In the genomic region with DNA sequence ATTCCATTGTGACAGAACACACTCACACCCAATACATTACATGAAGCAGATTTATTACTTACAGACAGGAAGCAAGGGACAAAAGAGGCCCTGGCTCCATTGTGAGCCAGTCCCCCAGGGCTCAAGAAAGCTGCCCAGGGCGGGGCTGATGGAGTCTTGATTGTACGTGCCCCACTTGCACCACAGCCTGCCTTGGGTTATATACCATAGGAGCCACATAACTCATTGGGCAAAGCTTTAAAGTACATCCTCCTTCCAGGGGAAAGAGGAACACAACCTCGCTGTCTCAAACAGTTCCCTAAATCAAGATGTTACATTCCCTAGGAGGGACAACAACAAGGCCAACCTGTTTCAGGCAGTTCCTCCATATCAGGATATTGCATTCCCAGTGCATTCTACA, we compare ENCODE assay signal across 27 cellular contexts. TPM values are rescaled to one million over a fixed set of nuclear protein-coding genes. Genes with fewer than 3 reads are reported as not detected.
DNase-seq lines count a peak whose midpoint lies in the region; ATAC-seq and TF ChIP-seq lines count a peak whose summit lies in the region.
"Had no signal": no experiment of that assay in that cellular context is flagged by ENCODE, and none has a peak within 500 bp of the region (broad histone marks: within the 10 kb centered on the region; RNA-seq: fewer than 3 reads in every experiment).

No MANE protein-coding gene starts in this region.

- ATAC-seq in natural killer cell treated with Interleukin-12 subunit alpha and Interleukin-12 subunit beta and Interleukin-15 and Interleukin-18, amount 100 ng/mL, for 72 hours, result no peak
- no peak for ATAC-seq in natural killer cell
- no peak for ATAC-seq in activated CD8-positive, alpha-beta T cell treated with anti-CD3 and anti-CD28 coated beads for 36 hours
- ATAC-seq: HCT116 had no signal

- TF ChIP-seq POLR2A in testis (IDR thresholded peaks at IDR 0.05), result no peak

- H3K27me3 Mint-ChIP-seq in natural killer cell treated with Interleukin-12 subunit alpha and Interleukin-12 subunit beta and Interleukin-15 and Interleukin-18, amount 100 ng/mL, for 72 hours, result no peaks in the 10 kb centered on the region
- no peaks in the 10 kb centered on the region for H3K27me3 Mint-ChIP-seq in natural killer cell (ENCODE audit: low read depth in 2 of 2)
- no peaks in the 10 kb centered on the region for H3K27me3 Mint-ChIP-seq in dendritic cell treated with granulocyte-macrophage colony-stimulating factor and Interleukin-4, amounts not matched to agents 40 ng/mL and 50 ng/mL, for 4 days
- H3K27me3 Mint-ChIP-seq in activated CD8-positive, alpha-beta T cell treated with anti-CD3 and anti-CD28 coated beads for 36 hours, result no peaks in the 10 kb centered on the region
- H3K27me3 Mint-ChIP-seq: activated CD4-positive, alpha-beta T cell treated with anti-CD3 and anti-CD28 coated beads, Interleukin-2, amount 10 ng/mL, durations not matched to agents 24 days and 14 days; activated T-cell treated with anti-CD3 and anti-CD28 coated beads, Interleukin-2, amount 50 U/mL, for 24 hours had no signal

- no peaks in the 10 kb centered on the region for H3K27me3 ChIP-seq in testis

- no peak for DNase-seq in natural killer cell treated with Interleukin-12 subunit alpha and Interleukin-12 subunit beta and Interleukin-15 and Interleukin-18, amount 100 ng/mL, for 72 hours (ENCODE audit: low spot score)
- DNase-seq in natural killer cell, result no peak
- DNase-seq in MV-4-11 (lab: John Stamatoyannopoulos, UW), result peak; percentile 72
- no peak for DNase-seq in testis
- no peak for DNase-seq in OCI-M1 (lab: John Stamatoyannopoulos, UW)
- no peak for DNase-seq in activated CD8-positive, alpha-beta T cell treated with anti-CD3 and anti-CD28 coated beads for 36 hours
- DNase-seq in stimulated activated CD4-positive, alpha-beta T cell treated with anti-CD3 and anti-CD28 coated beads, Interleukin-4, amount 100 ng/mL, for 4 hours, result no peak
- DNase-seq: activated CD4-positive, alpha-beta T cell treated with anti-CD3 and anti-CD28 coated beads, Interleukin-2, amount 10 ng/mL, durations not matched to agents 24 days and 14 days; activated gamma-delta T cell treated with Interleukin-2 at 50 U/mL for 16 hours; activated T-cell treated with anti-CD3 and anti-CD28 coated beads, Interleukin-2, amount 50 U/mL, for 24 hours; Caco-2; caudate nucleus; cortex of kidney; DND-41; mesendoderm; NCI-H146; NCI-H2171 treated with DMSO at 0.1 percent for 48 hours; NCI-H526; RPMI8226; stimulated activated CD8-positive, alpha-beta memory T cell treated with anti-CD3 and anti-CD28 coated beads, Interleukin-4, amount 100 ng/mL, for 48 hours; trophoblast cell had no signal

- no peak overlapping the region for H3K27ac ChIP-seq in testis
- H3K27ac ChIP-seq: BLaER1, SK-N-MC, skin epidermis, VCaP had no signal

- WGBS in testis, 2 donors, result 67 to 81% methylated on average over 1 to 3 of the region's 3 CpGs

- CTCF ChIA-PET in activated CD8-positive, alpha-beta T cell treated with anti-CD3 and anti-CD28 coated beads for 36 hours (lab: Charles Lee), result no interaction called here

- H3K4me1 Mint-ChIP-seq in natural killer cell treated with Interleukin-12 subunit alpha and Interleukin-12 subunit beta and Interleukin-15 and Interleukin-18, amount 100 ng/mL, for 72 hours (ENCODE audit: low read depth in 2 of 2), result peaks cover 18 to 24% of the 10 kb centered on the region in 2 donors
- H3K4me1 Mint-ChIP-seq in natural killer cell, result peaks cover 5% of the 10 kb centered on the region in 2 donors
- H3K4me1 Mint-ChIP-seq in dendritic cell treated with granulocyte-macrophage colony-stimulating factor and Interleukin-4, amounts not matched to agents 40 ng/mL and 50 ng/mL, for 4 days (ENCODE audit: low read depth), result peaks cover 11% of the 10 kb centered on the region
- H3K4me1 Mint-ChIP-seq in activated CD8-positive, alpha-beta T cell treated with anti-CD3 and anti-CD28 coated beads for 36 hours (ENCODE audit: low read depth), result peaks cover 3% of the 10 kb centered on the region

- H3K4me1 ChIP-seq in testis, result no peaks in the 10 kb centered on the region
- H3K4me1 ChIP-seq: Caco-2 had no signal

- TF ChIP-seq CTCF in natural killer cell (IDR thresholded peaks at IDR 0.05) (no peak), testis (IDR thresholded peaks at IDR 0.05) (no peak)
- TF ChIP-seq CTCF in activated CD8-positive, alpha-beta T cell treated with anti-CD3 and anti-CD28 coated beads for 36 hours (IDR thresholded peaks at IDR 0.05), result no peak

- H3K9me3 Mint-ChIP-seq in natural killer cell treated with Interleukin-12 subunit alpha and Interleukin-12 subunit beta and Interleukin-15 and Interleukin-18, amount 100 ng/mL, for 72 hours, result no peaks in the 10 kb centered on the region
- H3K9me3 Mint-ChIP-seq in natural killer cell, result no peaks in the 10 kb centered on the region
- no peaks in the 10 kb centered on the region for H3K9me3 Mint-ChIP-seq in dendritic cell treated with granulocyte-macrophage colony-stimulating factor and Interleukin-4, amounts not matched to agents 40 ng/mL and 50 ng/mL, for 4 days
- H3K9me3 Mint-ChIP-seq in activated CD8-positive, alpha-beta T cell treated with anti-CD3 and anti-CD28 coated beads for 36 hours, result no peaks in the 10 kb centered on the region
- H3K9me3 Mint-ChIP-seq: activated CD4-positive, alpha-beta T cell treated with anti-CD3 and anti-CD28 coated beads, Interleukin-2, amount 10 ng/mL, durations not matched to agents 24 days and 14 days; activated T-cell treated with anti-CD3 and anti-CD28 coated beads, Interleukin-2, amount 50 U/mL, for 24 hours had no signal

- POLR2A ChIA-PET in activated CD8-positive, alpha-beta T cell treated with anti-CD3 and anti-CD28 coated beads for 36 hours (lab: Charles Lee), result no interaction called here

- intact Hi-C loops in natural killer cell (cut with micrococcal nuclease), result no loop called here
- intact Hi-C loops in dendritic cell treated with granulocyte-macrophage colony-stimulating factor and Interleukin-4, amounts not matched to agents 40 ng/mL and 50 ng/mL, for 4 days (cut with micrococcal nuclease), result loop anchor here (10.0 kb wide), 1 partner anchor 52 kb away; a partner anchor contains a TSS
- intact Hi-C loops in testis (cut with DNase I; ENCODE audit: low total_unique reads), result no loop called here
- intact Hi-C loops in activated CD8-positive, alpha-beta T cell treated with anti-CD3 and anti-CD28 coated beads for 36 hours (cut with micrococcal nuclease), result no loop called here

- H3K36me3 ChIP-seq in testis (ENCODE audit: low read depth, missing control alignments), result no peaks in the 10 kb centered on the region
- H3K36me3 ChIP-seq: BLaER1 had no signal

- H3K9me3 ChIP-seq in testis, result no peaks in the 10 kb centered on the region
- H3K9me3 ChIP-seq: BLaER1, Caco-2 had no signal

- peak overlapping the region; percentile 49 to 58 for H3K27ac Mint-ChIP-seq in natural killer cell treated with Interleukin-12 subunit alpha and Interleukin-12 subunit beta and Interleukin-15 and Interleukin-18, amount 100 ng/mL, for 72 hours
- peak overlapping the region in 1 of 2 donors; percentile 32 for H3K27ac Mint-ChIP-seq in natural killer cell
- H3K27ac Mint-ChIP-seq in dendritic cell treated with granulocyte-macrophage colony-stimulating factor and Interleukin-4, amounts not matched to agents 40 ng/mL and 50 ng/mL, for 4 days, result peak overlapping the region; percentile 75
- no peak overlapping the region for H3K27ac Mint-ChIP-seq in activated CD8-positive, alpha-beta T cell treated with anti-CD3 and anti-CD28 coated beads for 36 hours
- H3K27ac Mint-ChIP-seq: activated CD4-positive, alpha-beta T cell treated with anti-CD3 and anti-CD28 coated beads, Interleukin-2, amount 10 ng/mL, durations not matched to agents 24 days and 14 days; activated T-cell treated with anti-CD3 and anti-CD28 coated beads, Interleukin-2, amount 50 U/mL, for 24 hours had no signal

- H3K4me3 Mint-ChIP-seq in natural killer cell treated with Interleukin-12 subunit alpha and Interleukin-12 subunit beta and Interleukin-15 and Interleukin-18, amount 100 ng/mL, for 72 hours, result no peak overlapping the region
- no peak overlapping the region for H3K4me3 Mint-ChIP-seq in natural killer cell
- no peak overlapping the region for H3K4me3 Mint-ChIP-seq in dendritic cell treated with granulocyte-macrophage colony-stimulating factor and Interleukin-4, amounts not matched to agents 40 ng/mL and 50 ng/mL, for 4 days
- no peak overlapping the region for H3K4me3 Mint-ChIP-seq in activated CD8-positive, alpha-beta T cell treated with anti-CD3 and anti-CD28 coated beads for 36 hours
- H3K4me3 Mint-ChIP-seq: activated CD4-positive, alpha-beta T cell treated with anti-CD3 and anti-CD28 coated beads, Interleukin-2, amount 10 ng/mL, durations not matched to agents 24 days and 14 days; activated T-cell treated with anti-CD3 and anti-CD28 coated beads, Interleukin-2, amount 50 U/mL, for 24 hours had no signal

- peaks cover 12% of the 10 kb centered on the region for H3K36me3 Mint-ChIP-seq in natural killer cell treated with Interleukin-12 subunit alpha and Interleukin-12 subunit beta and Interleukin-15 and Interleukin-18, amount 100 ng/mL, for 72 hours
- H3K36me3 Mint-ChIP-seq in natural killer cell, result peaks cover 17% of the 10 kb centered on the region
- peaks cover 9% of the 10 kb centered on the region for H3K36me3 Mint-ChIP-seq in dendritic cell treated with granulocyte-macrophage colony-stimulating factor and Interleukin-4, amounts not matched to agents 40 ng/mL and 50 ng/mL, for 4 days (ENCODE audit: low read depth)
- H3K36me3 Mint-ChIP-seq in activated CD8-positive, alpha-beta T cell treated with anti-CD3 and anti-CD28 coated beads for 36 hours (ENCODE audit: low read depth), result no peaks in the 10 kb centered on the region

- H3K4me3 ChIP-seq in testis, result no peak overlapping the region
- H3K4me3 ChIP-seq: BLaER1, SK-N-MC, skin epidermis had no signal

RNA-seq across cellular contexts. Expression of a gene that starts 3.4 kb away (rescaled TPM):
- 10 to 100 TPM; 21.4 to 28.6 TPM for total RNA-seq in natural killer cell treated with Interleukin-12 subunit alpha and Interleukin-12 subunit beta and Interleukin-15 and Interleukin-18, amount 100 ng/mL, for 72 hours
- total RNA-seq in natural killer cell, result 10 to 100 TPM; 21.7 to 44.2 (median 28.2) TPM
- total RNA-seq in testis, result 1 to 10 TPM; 6.3 to 6.6 TPM
- polyA plus RNA-seq in testis (ENCODE audit: insufficient read depth, low read depth, low replicate concordance), result 6.1 TPM
- total RNA-seq in activated CD8-positive, alpha-beta T cell treated with anti-CD3 and anti-CD28 coated beads for 36 hours, result 10 to 100 TPM; 11.6 to 14.7 TPM

RNA-seq across cellular contexts. Expression of a gene that starts 48.9 kb away (rescaled TPM):
- 10 to 100 TPM; 21.1 to 52.1 TPM for total RNA-seq in natural killer cell treated with Interleukin-12 subunit alpha and Interleukin-12 subunit beta and Interleukin-15 and Interleukin-18, amount 100 ng/mL, for 72 hours
- total RNA-seq in natural killer cell (100 to 1,000 TPM in 1 of 3 donors, 10 to 100 TPM in 2; 56.3 to 111 (median 80.5) TPM), testis (10 to 100 TPM; 45.5 to 53.1 TPM)
- polyA plus RNA-seq in testis (ENCODE audit: insufficient read depth, low read depth, low replicate concordance), result 25.1 TPM
- total RNA-seq in activated CD8-positive, alpha-beta T cell treated with anti-CD3 and anti-CD28 coated beads for 36 hours, result 10 to 100 TPM; 14.1 to 14.4 TPM
